16 cellular contexts compared by ENCODE assay signal in genomic region chr13:75411924-75412537, GRCh38.
"Had no signal": no experiment of that assay in that cellular context is flagged by ENCODE, and none has a peak within 500 bp of the region (broad histone marks: within the 10 kb centered on the region; RNA-seq: fewer than 3 reads in every experiment).

No MANE protein-coding gene starts in this region.

- H3K4me3 Mint-ChIP-seq: dendritic cell treated with granulocyte-macrophage colony-stimulating factor and Interleukin-4, amounts not matched to agents 40 ng/mL and 50 ng/mL, for 4 days; effector memory CD8-positive, alpha-beta T cell; immature natural killer cell; naive thymus-derived CD8-positive, alpha-beta T cell; neural crest cell had no signal

- H3K4me3 ChIP-seq: esophagus squamous epithelium, mucosa of descending colon, ovary, skin epidermis, stomach had no signal

- H3K27ac Mint-ChIP-seq: dendritic cell treated with granulocyte-macrophage colony-stimulating factor and Interleukin-4, amounts not matched to agents 40 ng/mL and 50 ng/mL, for 4 days; effector memory CD8-positive, alpha-beta T cell; immature natural killer cell; naive thymus-derived CD8-positive, alpha-beta T cell; progenitor cell of endocrine pancreas had no signal

- H3K27ac ChIP-seq: epithelial cell of prostate, esophagus squamous epithelium, skin epidermis had no signal

- H3K36me3 ChIP-seq: esophagus squamous epithelium, ovary, stomach had no signal

- H3K27me3 Mint-ChIP-seq: dendritic cell treated with granulocyte-macrophage colony-stimulating factor and Interleukin-4, amounts not matched to agents 40 ng/mL and 50 ng/mL, for 4 days; progenitor cell of endocrine pancreas had no signal

- H3K4me1 Mint-ChIP-seq: immature natural killer cell had no signal

- ATAC-seq: effector memory CD8-positive, alpha-beta T cell; mucosa of descending colon; naive thymus-derived CD8-positive, alpha-beta T cell; sciatic nerve had no signal

- H3K36me3 Mint-ChIP-seq: immature natural killer cell; naive thymus-derived CD8-positive, alpha-beta T cell had no signal

- DNase-seq: effector memory CD8-positive, alpha-beta T cell; esophagus squamous epithelium; foreskin fibroblast; immature natural killer cell; mucosa of descending colon; naive thymus-derived CD8-positive, alpha-beta T cell; stimulated activated naive CD4-positive, alpha-beta T cell; stomach; trophoblast cell had no signal

- H3K9me3 ChIP-seq: esophagus squamous epithelium, mucosa of descending colon, ovary, stomach had no signal

- H3K9me3 Mint-ChIP-seq: effector memory CD8-positive, alpha-beta T cell; immature natural killer cell had no signal

- H3K27me3 ChIP-seq: esophagus squamous epithelium, ovary, stomach had no signal
